1 cellular context compared by ENCODE assay signal in the genomic region with DNA sequence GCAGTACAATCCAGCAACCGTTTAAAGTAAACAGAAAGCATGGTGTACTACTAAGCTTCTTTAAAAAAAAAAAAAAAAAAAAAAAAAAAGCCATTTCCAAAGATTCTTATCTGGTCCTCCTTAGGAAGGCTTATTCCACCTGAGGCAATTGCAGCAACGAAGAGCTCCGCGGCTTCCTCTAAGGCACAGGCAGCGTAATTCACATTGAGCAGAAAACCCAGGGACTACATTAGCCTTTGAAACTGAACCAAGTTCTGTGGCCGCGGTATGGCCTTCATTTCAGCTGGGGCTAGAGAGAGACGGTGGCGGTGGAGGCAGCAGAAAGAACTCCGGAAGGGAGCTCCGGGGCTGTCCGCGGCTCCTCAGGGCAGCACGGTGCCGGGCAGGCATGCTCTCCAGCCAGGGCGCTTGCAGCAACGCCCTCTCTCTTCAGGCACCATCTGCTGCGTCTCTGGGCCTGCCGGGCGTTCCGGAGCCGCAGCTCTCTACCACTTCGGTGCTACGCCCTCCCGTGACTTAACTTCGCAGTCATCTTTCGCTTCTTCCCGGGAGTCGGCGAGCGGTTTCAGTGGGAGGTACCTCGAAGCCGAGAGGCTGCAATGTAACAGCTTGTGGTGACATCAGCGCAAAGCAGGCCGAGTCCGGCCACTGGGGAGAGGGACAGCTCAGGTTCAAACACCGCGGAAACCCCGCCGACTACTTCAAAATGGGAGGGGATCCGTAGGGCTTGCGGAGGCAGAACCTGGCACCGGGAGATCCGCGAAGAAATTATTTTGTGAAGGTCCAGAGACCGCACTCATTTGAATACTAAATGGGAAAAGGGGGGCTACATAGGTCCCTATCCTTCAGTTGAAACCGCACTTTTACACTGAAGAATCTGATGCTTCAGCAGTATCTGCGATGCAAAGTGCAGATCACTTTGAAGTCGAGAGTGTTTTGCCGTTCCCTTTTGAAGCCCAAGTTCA.
A peak's percentile ranks its signal among the peaks of the same experiment; 100 is the strongest.
TF ChIP-seq lines count a peak whose summit lies in the region.

No MANE protein-coding gene starts in this region.

TF ChIP-seq in liver, 16 proteins besides CTCF, POLR2A, EP300 and RAD21 (continued from another document):
- TF ChIP-seq, protein P1, sequence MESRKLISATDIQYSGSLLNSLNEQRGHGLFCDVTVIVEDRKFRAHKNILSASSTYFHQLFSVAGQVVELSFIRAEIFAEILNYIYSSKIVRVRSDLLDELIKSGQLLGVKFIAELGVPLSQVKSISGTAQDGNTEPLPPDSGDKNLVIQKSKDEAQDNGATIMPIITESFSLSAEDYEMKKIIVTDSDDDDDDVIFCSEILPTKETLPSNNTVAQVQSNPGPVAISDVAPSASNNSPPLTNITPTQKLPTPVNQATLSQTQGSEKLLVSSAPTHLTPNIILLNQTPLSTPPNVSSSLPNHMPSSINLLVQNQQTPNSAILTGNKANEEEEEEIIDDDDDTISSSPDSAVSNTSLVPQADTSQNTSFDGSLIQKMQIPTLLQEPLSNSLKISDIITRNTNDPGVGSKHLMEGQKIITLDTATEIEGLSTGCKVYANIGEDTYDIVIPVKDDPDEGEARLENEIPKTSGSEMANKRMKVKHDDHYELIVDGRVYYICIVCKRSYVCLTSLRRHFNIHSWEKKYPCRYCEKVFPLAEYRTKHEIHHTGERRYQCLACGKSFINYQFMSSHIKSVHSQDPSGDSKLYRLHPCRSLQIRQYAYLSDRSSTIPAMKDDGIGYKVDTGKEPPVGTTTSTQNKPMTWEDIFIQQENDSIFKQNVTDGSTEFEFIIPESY (IDR thresholded peaks at IDR 0.05), result peak; percentile 38
- TF ChIP-seq, protein P2, sequence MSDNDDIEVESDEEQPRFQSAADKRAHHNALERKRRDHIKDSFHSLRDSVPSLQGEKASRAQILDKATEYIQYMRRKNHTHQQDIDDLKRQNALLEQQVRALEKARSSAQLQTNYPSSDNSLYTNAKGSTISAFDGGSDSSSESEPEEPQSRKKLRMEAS (IDR thresholded peaks at IDR 0.05), result no peak
- no peak for TF ChIP-seq FOXA2 (IDR thresholded peaks at IDR 0.05)
- TF ChIP-seq RXRA (IDR thresholded peaks at IDR 0.05), result peak; percentile 56 to 71
- TF ChIP-seq NR2F2 (IDR thresholded peaks at IDR 0.05), result peak; percentile 8
- peak; percentile 61 for TF ChIP-seq SP1 (IDR thresholded peaks at IDR 0.05)
